Comparison of ENCODE assay signal across 8 cellular contexts in the genomic region with DNA sequence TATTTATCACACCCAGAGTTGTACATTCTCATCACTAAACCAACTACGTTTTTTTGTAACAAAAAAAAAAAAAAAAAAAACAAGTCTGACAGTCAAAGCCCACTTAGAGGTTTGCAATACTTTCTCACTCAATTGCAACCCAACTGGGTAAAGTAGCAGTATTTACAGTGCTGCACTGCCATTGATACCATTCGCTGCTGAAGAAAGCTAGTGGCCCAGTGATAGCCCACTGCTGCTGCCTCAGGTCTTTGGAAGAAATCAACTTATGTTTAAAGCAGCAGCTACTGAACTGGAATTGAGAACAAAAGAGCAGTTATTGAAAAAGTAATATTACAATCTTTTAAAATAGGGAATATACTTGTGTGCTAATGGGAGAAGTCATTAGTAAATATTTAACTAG. TPM values are rescaled to one million over a fixed set of nuclear protein-coding genes. Genes with fewer than 3 reads are reported as not detected.
A peak's percentile ranks its signal among the peaks of the same experiment; 100 is the strongest.
DNase-seq lines count a peak whose midpoint lies in the region; ATAC-seq and TF ChIP-seq lines count a peak whose summit lies in the region.

No MANE protein-coding gene starts in this region.

- H3K4me1 Mint-ChIP-seq in progenitor cell of endocrine pancreas (ENCODE audit: low read depth), result peaks cover 34% of the 10 kb centered on the region

- CTCF ChIA-PET in GM10248 (lab: Yijun Ruan, JAX), result interaction anchor here (0.7 to 18.3 kb wide), 8 partner anchors 8 to 181 kb away, joined by 3 to 204 read pairs (median 6); a partner anchor contains a TSS

- TF ChIP-seq CTCF in Peyer's patch (IDR thresholded peaks at IDR 0.05) (no peak), epithelial cell of proximal tubule (conservative IDR thresholded peaks at IDR 0.05; ENCODE audit: low read depth, low read length) (no peak), progenitor cell of endocrine pancreas (IDR thresholded peaks at IDR 0.05; ENCODE audit: unreplicated experiment) (no peak), GM10248 (IDR thresholded peaks at IDR 0.05; ENCODE audit: control extremely low read depth, extremely low read depth, low read depth, missing control alignments) (no peak)

- H3K27ac Mint-ChIP-seq in progenitor cell of endocrine pancreas, result peak overlapping the region; percentile 64

- DNase-seq in Peyer's patch (no peak), epithelial cell of proximal tubule (ENCODE audit: low read depth) (no peak), progenitor cell of endocrine pancreas (ENCODE audit: low spot score, unreplicated experiment) (no peak), NCI-H2196 (lab: John Stamatoyannopoulos, UW; ENCODE audit: unreplicated experiment) (no peak), GM10248 (ENCODE audit: extremely low spot score) (no peak)

- TF ChIP-seq POLR2A in Peyer's patch (IDR thresholded peaks at IDR 0.05), result no peak

- H3K27me3 Mint-ChIP-seq in progenitor cell of endocrine pancreas, result no peaks in the 10 kb centered on the region

- peaks cover 0 to 38% (median 0%) of the 10 kb centered on the region in 3 donors for H3K36me3 ChIP-seq in Peyer's patch

- ATAC-seq in GM18861 (IDR thresholded peaks at IDR 0.05; ENCODE audit: unreplicated experiment) (no peak), GM21367 (IDR thresholded peaks at IDR 0.05; ENCODE audit: unreplicated experiment) (no peak)

- H3K4me3 Mint-ChIP-seq in progenitor cell of endocrine pancreas (ENCODE audit: low read depth), result peak overlapping the region; percentile 86

- no peaks in the 10 kb centered on the region for H3K9me3 ChIP-seq in Peyer's patch

- H3K27me3 ChIP-seq in Peyer's patch, result no peaks in the 10 kb centered on the region

- H3K4me3 ChIP-seq in GM08714 (ENCODE audit: low read length), result peak overlapping the region; percentile 88
- peak overlapping the region; percentile 91 to 100 (median 98) for H3K4me3 ChIP-seq in Peyer's patch
- H3K4me3 ChIP-seq in epithelial cell of proximal tubule (ENCODE audit: low read depth, low read length), result peak overlapping the region; percentile 97

- H3K4me1 ChIP-seq in Peyer's patch, result peaks cover 4 to 45% (median 12%) of the 10 kb centered on the region in 4 donors

- H3K36me3 Mint-ChIP-seq in progenitor cell of endocrine pancreas (ENCODE audit: insufficient read depth), result peaks cover 38% of the 10 kb centered on the region

- no peaks in the 10 kb centered on the region for H3K9me3 Mint-ChIP-seq in progenitor cell of endocrine pancreas (ENCODE audit: low read depth)

- POLR2A ChIA-PET in GM10248 (lab: Yijun Ruan, JAX), result interaction anchor here (0.7 to 1.0 kb wide), 3 partner anchors 14 to 109 kb away, joined by 3 to 13 read pairs (median 7); no protein-coding TSS in a partner anchor

- H3K27ac ChIP-seq in Peyer's patch, result peak overlapping the region in 3 of 4 donors; percentile 14 to 100 (median 17)

RNA-seq across cellular contexts. Expression of a gene that starts 2.7 kb away (rescaled TPM):
- total RNA-seq in Peyer's patch (100 to 1,000 TPM; 277 to 522 (median 324) TPM), epithelial cell of proximal tubule (409 and 447 TPM in 2 replicates), progenitor cell of endocrine pancreas (512 and 526 TPM in 2 replicates)

RNA-seq across cellular contexts. Expression of a gene that starts 26.2 kb away (rescaled TPM):
- total RNA-seq in Peyer's patch (10 to 100 TPM; 15.6 to 33.5 (median 28.2) TPM), epithelial cell of proximal tubule (23.9 and 29.2 TPM in 2 replicates), progenitor cell of endocrine pancreas (31.0 and 31.8 TPM in 2 replicates)
